In the genomic region with DNA sequence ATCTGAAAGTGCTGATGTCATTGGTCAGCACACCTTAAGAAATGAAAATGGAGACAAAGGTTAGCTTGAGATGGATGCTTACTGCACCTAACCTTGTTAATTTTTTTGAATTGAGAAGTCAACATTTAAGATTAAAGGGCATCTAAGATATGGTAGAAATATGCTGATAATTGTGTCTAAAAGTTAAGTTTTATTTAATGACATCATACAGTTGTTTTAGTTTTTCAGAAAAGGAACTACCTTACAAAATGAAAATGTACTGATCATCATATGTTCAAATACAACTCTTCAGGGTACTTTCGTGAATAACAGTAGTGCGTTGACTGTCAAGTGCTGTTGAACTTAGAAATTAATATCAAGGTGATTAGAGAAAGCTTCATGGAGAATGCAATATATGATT, we compare ENCODE assay signal across 23 cellular contexts. TPM values are rescaled to one million over a fixed set of nuclear protein-coding genes. Genes with fewer than 3 reads are reported as not detected.
"Had no signal": no experiment of that assay in that cellular context is flagged by ENCODE, and none has a peak within 500 bp of the region (broad histone marks: within the 10 kb centered on the region; RNA-seq: fewer than 3 reads in every experiment).

No MANE protein-coding gene starts in this region.

- H3K4me1 Mint-ChIP-seq: central memory CD8-positive, alpha-beta T cell; nephron progenitor cell had no signal

- H3K9me3 ChIP-seq: ascending aorta, left lung, tibial artery had no signal

- FAIRE-seq: kidney had no signal

- H3K4me1 ChIP-seq: ascending aorta, tibial artery had no signal

- H3K27me3 Mint-ChIP-seq: central memory CD8-positive, alpha-beta T cell had no signal

- H3K27me3 ChIP-seq: ascending aorta, left lung, tibial artery had no signal

- H3K36me3 Mint-ChIP-seq: mesothelial cell of epicardium had no signal

- H3K36me3 ChIP-seq: ascending aorta, left lung, tibial artery had no signal

- H3K4me3 Mint-ChIP-seq: activated T-cell treated with anti-CD3 and anti-CD28 coated beads, Interleukin-2, amount 50 U/mL, for 72 hours; central memory CD8-positive, alpha-beta T cell; mesothelial cell of epicardium; nephron progenitor cell had no signal

- DNase-seq: activated CD4-positive, alpha-beta T cell treated with anti-CD3 and anti-CD28 coated beads, Interleukin-2, amount 50 U/mL, for 1 hour; activated CD4-positive, CD25-positive, alpha-beta regulatory T cell treated with anti-CD3 and anti-CD28 coated beads, Interleukin-2, amount 50 U/mL, for 72 hours; activated effector memory CD4-positive, alpha-beta T cell treated with anti-CD3 and anti-CD28 coated beads, Interleukin-2, amount 50 U/mL, for 16 hours; activated naive CD4-positive, alpha-beta T cell treated with anti-CD3 and anti-CD28 coated beads, Interleukin-2, amount 50 U/mL, for 16 hours; foreskin melanocyte; head of caudate nucleus; kidney; left lung; nephron progenitor cell; nucleus accumbens; stimulated activated CD4-positive, alpha-beta T cell treated with anti-CD3 and anti-CD28 coated beads, Interleukin-12 subunit alpha, Interleukin-12 subunit beta, amount 100 ng/mL, for 4 hours; stimulated activated CD4-positive, alpha-beta T cell treated with anti-CD3 and anti-CD28 coated beads, Interleukin-1b, Interleukin-23, amount 100 ng/mL, for 48 hours; stimulated activated naive CD4-positive, alpha-beta T cell treated with Interleukin-2 at 50 U/mL for 16 hours; T1000; tibial artery had no signal

- H3K4me3 ChIP-seq: ascending aorta, coronary artery, left lung, tibial artery had no signal

- H3K27ac Mint-ChIP-seq: activated T-cell treated with anti-CD3 and anti-CD28 coated beads, Interleukin-2, amount 50 U/mL, for 72 hours; mesothelial cell of epicardium; nephron progenitor cell had no signal

- ATAC-seq: activated T-cell treated with anti-CD3 and anti-CD28 coated beads, Interleukin-2, amount 50 U/mL, for 72 hours had no signal

- H3K9me3 Mint-ChIP-seq: activated T-cell treated with anti-CD3 and anti-CD28 coated beads, Interleukin-2, amount 50 U/mL, for 72 hours; central memory CD8-positive, alpha-beta T cell; mesothelial cell of epicardium; nephron progenitor cell had no signal

- H3K27ac ChIP-seq: ascending aorta, coronary artery, tibial artery had no signal

RNA-seq across cellular contexts. Expression of a gene that starts 2.5 kb away (rescaled TPM):
- total RNA-seq: activated CD8-positive, alpha-beta memory T cell treated with anti-CD3 and anti-CD28 coated beads for 36 hours; activated T-cell treated with anti-CD3 and anti-CD28 coated beads, Interleukin-2, amount 50 U/mL, for 72 hours; T-helper 1 cell treated with Interleukin-12 subunit alpha and Interleukin-12 subunit beta and Interleukin-4 antibody, amounts not matched to agents 30 ng/mL and 1 ng/mL, for 36 hours had no signal

RNA-seq across cellular contexts. Expression of a gene that starts 8.0 kb away (rescaled TPM):
- total RNA-seq: ascending aorta had no signal

RNA-seq across cellular contexts. Expression of a gene that starts 31.8 kb away (rescaled TPM):
- total RNA-seq: activated CD8-positive, alpha-beta memory T cell treated with anti-CD3 and anti-CD28 coated beads for 36 hours; activated T-cell treated with anti-CD3 and anti-CD28 coated beads, Interleukin-2, amount 50 U/mL, for 72 hours; renal cortical epithelial cell; T-helper 1 cell treated with Interleukin-12 subunit alpha and Interleukin-12 subunit beta and Interleukin-4 antibody, amounts not matched to agents 30 ng/mL and 1 ng/mL, for 36 hours had no signal
